32 cellular contexts compared by ENCODE assay signal in the genomic region with DNA sequence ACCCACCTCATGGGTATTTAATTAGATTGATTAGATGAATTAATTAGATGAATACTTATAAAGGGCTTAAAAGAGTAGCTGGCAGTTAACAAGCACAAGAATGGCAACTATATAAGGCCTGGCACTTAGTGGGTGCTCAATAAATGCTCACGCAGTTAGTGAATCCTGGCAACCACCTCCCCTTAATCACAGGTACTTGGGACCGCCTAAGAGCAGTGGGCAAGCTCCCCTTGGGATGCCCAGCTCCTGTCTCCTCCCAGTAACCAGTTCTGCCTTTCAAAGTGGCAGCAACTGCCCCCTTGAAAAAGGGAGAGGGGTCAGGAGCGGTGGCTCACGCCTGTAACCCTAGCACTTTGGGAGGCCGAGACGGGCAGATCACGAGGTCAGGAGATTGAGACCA. TPM values are rescaled to one million over a fixed set of nuclear protein-coding genes. Genes with fewer than 3 reads are reported as not detected.
"Had no signal": no experiment of that assay in that cellular context is flagged by ENCODE, and none has a peak within 500 bp of the region (broad histone marks: within the 10 kb centered on the region; RNA-seq: fewer than 3 reads in every experiment).

No MANE protein-coding gene starts in this region.

- H3K36me3 Mint-ChIP-seq: stimulated activated effector memory CD8-positive, alpha-beta T cell treated with anti-CD3 and anti-CD28 coated beads, Interleukin-12 subunit alpha, Interleukin-12 subunit beta, amount 100 ng/mL, for 72 hours; stimulated activated memory B cell treated with anti-CD40 and anti-IgM and Interleukin-4, amounts not matched to agents 10 μg/mL and 1 μg/mL and 100 μg/mL, for 72 hours; stimulated activated naive B cell treated with anti-CD40 and anti-IgM and Interleukin-4, amounts not matched to agents 10 μg/mL and 1 μg/mL and 100 μg/mL, for 72 hours; type B pancreatic cell had no signal

- H3K27me3 Mint-ChIP-seq: stimulated activated naive CD8-positive, alpha-beta T cell treated with anti-CD3 and anti-CD28 coated beads, Interleukin-15, amount 100 ng/mL, for 72 hours; stimulated activated naive CD8-positive, alpha-beta T cell treated with anti-CD3 and anti-CD28 coated beads, Interleukin-15, Interleukin-2, amounts not matched to agents 100 ng/mL and 50 ng/mL, for 24 hours had no signal

- DNase-seq: stimulated activated CD4-positive, alpha-beta T cell treated with anti-CD3 and anti-CD28 coated beads, Interleukin-2, amount 100 ng/mL, for 48 hours; stimulated activated CD4-positive, alpha-beta T cell treated with anti-CD3 and anti-CD28 coated beads, Interleukin-4, amount 100 ng/mL, for 1 hour; stimulated activated CD4-positive, alpha-beta T cell treated with anti-CD3 and anti-CD28 coated beads, Interleukin-4, amount 100 ng/mL, for 24 hours; stimulated activated CD4-positive, alpha-beta T cell treated with anti-CD3 and anti-CD28 coated beads, Interleukin-4, amount 100 ng/mL, for 4 hours; stimulated activated CD8-positive, alpha-beta memory T cell treated with anti-CD3 and anti-CD28 coated beads, Interleukin-4, amount 100 ng/mL, for 48 hours; stimulated activated naive B cell treated with anti-CD40 and anti-IgM and Interleukin-4, amounts not matched to agents 10 μg/mL and 1 μg/mL and 100 μg/mL, for 72 hours; stimulated activated naive CD4-positive, alpha-beta T cell; stimulated activated naive CD4-positive, alpha-beta T cell treated with Interleukin-2 at 50 U/mL for 16 hours; stimulated activated naive CD8-positive, alpha-beta T cell treated with anti-CD3 and anti-CD28 coated beads, Interleukin-15, amount 100 ng/mL, for 72 hours; stimulated activated naive CD8-positive, alpha-beta T cell treated with anti-CD3 and anti-CD28 coated beads, Interleukin-15, Interleukin-2, amounts not matched to agents 100 U/mL and 50 U/mL, for 24 hours; stomach; substantia nigra; testis; thyroid gland; tibial artery; transverse colon; trophoblast cell; upper lobe of right lung; uterus had no signal

- H3K4me3 ChIP-seq: stomach, suprapubic skin, testis, thoracic aorta, thyroid gland, tibial artery, tibial nerve, transverse colon, upper lobe of left lung, upper lobe of right lung, uterus, vagina had no signal

- H3K27ac Mint-ChIP-seq: stimulated activated effector memory CD8-positive, alpha-beta T cell treated with anti-CD3 and anti-CD28 coated beads, Interleukin-12 subunit alpha, Interleukin-12 subunit beta, amount 100 ng/mL, for 72 hours; stimulated activated memory B cell treated with anti-CD40 and anti-IgM and Interleukin-4, amounts not matched to agents 10 μg/mL and 1 μg/mL and 100 μg/mL, for 72 hours; stimulated activated naive B cell treated with anti-CD40 and anti-IgM and Interleukin-4, amounts not matched to agents 10 μg/mL and 1 μg/mL and 100 μg/mL, for 72 hours; stimulated activated naive CD8-positive, alpha-beta T cell treated with anti-CD3 and anti-CD28 coated beads, Interleukin-15, amount 100 ng/mL, for 72 hours; stimulated activated naive CD8-positive, alpha-beta T cell treated with anti-CD3 and anti-CD28 coated beads, Interleukin-15, Interleukin-2, amounts not matched to agents 100 ng/mL and 50 ng/mL, for 24 hours; type B pancreatic cell had no signal

- H3K9me3 Mint-ChIP-seq: stimulated activated effector memory CD8-positive, alpha-beta T cell treated with anti-CD3 and anti-CD28 coated beads, Interleukin-12 subunit alpha, Interleukin-12 subunit beta, amount 100 ng/mL, for 72 hours; stimulated activated naive CD8-positive, alpha-beta T cell treated with anti-CD3 and anti-CD28 coated beads, Interleukin-15, Interleukin-2, amounts not matched to agents 100 ng/mL and 50 ng/mL, for 24 hours; type B pancreatic cell had no signal

- H3K4me1 Mint-ChIP-seq: stimulated activated effector memory CD8-positive, alpha-beta T cell treated with anti-CD3 and anti-CD28 coated beads, Interleukin-12 subunit alpha, Interleukin-12 subunit beta, amount 100 ng/mL, for 72 hours; stimulated activated memory B cell treated with anti-CD40 and anti-IgM and Interleukin-4, amounts not matched to agents 10 μg/mL and 1 μg/mL and 100 μg/mL, for 72 hours had no signal

- H3K4me3 Mint-ChIP-seq: stimulated activated effector memory CD8-positive, alpha-beta T cell treated with anti-CD3 and anti-CD28 coated beads, Interleukin-12 subunit alpha, Interleukin-12 subunit beta, amount 100 ng/mL, for 72 hours; stimulated activated memory B cell treated with anti-CD40 and anti-IgM and Interleukin-4, amounts not matched to agents 10 μg/mL and 1 μg/mL and 100 μg/mL, for 72 hours; stimulated activated naive B cell treated with anti-CD40 and anti-IgM and Interleukin-4, amounts not matched to agents 10 μg/mL and 1 μg/mL and 100 μg/mL, for 72 hours; stimulated activated naive CD8-positive, alpha-beta T cell treated with anti-CD3 and anti-CD28 coated beads, Interleukin-15, amount 100 ng/mL, for 72 hours; stimulated activated naive CD8-positive, alpha-beta T cell treated with anti-CD3 and anti-CD28 coated beads, Interleukin-15, Interleukin-2, amounts not matched to agents 100 ng/mL and 50 ng/mL, for 24 hours; type B pancreatic cell had no signal

RNA-seq across cellular contexts. Expression of a gene that starts 4.6 kb away (rescaled TPM):
- total RNA-seq: stomach, subcutaneous adipose tissue, suprapubic skin, temporal lobe, thoracic aorta, thyroid gland, tibial nerve, transverse colon, upper lobe of left lung, upper lobe of right lung, ureter, urinary bladder, uterus, vagina had no signal
